ENCODE assay signal across 27 cellular contexts in the genomic region with DNA sequence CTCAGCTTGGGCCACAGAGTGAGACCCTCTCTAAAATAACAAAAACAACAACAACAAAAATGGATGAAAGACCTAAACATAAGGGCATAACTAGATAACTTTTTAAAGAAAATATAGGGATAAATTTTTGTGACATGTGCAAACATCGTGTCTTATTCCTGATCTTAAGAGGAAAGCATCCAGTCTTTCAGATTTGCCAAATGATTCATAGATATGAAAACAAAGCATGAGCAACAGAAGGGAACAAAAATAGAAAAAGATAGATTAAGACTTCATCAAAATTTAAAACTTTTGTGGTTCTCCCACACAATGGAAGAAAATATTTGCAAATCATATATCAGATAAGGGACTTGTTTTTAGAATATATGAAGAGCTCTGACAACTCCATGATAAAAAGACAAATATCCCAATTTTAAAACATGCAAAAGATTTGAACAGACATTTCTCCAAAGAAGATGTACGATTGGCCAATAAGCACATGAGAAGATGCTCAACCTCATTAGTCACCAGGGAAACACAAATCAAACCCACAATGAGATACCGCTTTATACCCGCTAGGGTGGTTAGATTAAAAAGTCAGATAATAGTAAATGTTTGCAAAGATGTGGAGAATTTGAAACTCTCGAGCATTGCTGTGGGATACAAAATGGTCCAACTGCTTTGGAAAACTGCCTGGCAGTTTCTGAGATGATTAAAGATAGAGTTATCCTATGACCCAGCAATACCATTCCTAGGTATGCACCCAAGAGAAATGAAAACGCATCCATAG. TPM values are rescaled to one million over a fixed set of nuclear protein-coding genes. Genes with fewer than 3 reads are reported as not detected.
DNase-seq lines count a peak whose midpoint lies in the region; ATAC-seq, FAIRE-seq and TF ChIP-seq lines count a peak whose summit lies in the region.
"Had no signal": no experiment of that assay in that cellular context is flagged by ENCODE, and none has a peak within 500 bp of the region (broad histone marks: within the 10 kb centered on the region; RNA-seq: fewer than 3 reads in every experiment).

No MANE protein-coding gene starts in this region.

- peaks cover 10% of the 10 kb centered on the region for H3K9me3 Mint-ChIP-seq in activated naive CD4-positive, alpha-beta T cell treated with anti-CD3 and anti-CD28 coated beads, Interleukin-2, amount 10 ng/mL, durations not matched to agents 7 days and 5 days

- no peak overlapping the region for H3K4me3 Mint-ChIP-seq in activated naive CD4-positive, alpha-beta T cell treated with anti-CD3 and anti-CD28 coated beads, Interleukin-2, amount 10 ng/mL, durations not matched to agents 7 days and 5 days
- H3K4me3 Mint-ChIP-seq: activated T-cell treated with anti-CD3 and anti-CD28 coated beads, Interleukin-2, amount 50 U/mL, for 4 hours; type B pancreatic cell had no signal

- POLR2A ChIA-PET in A549 (lab: Yijun Ruan, JAX) = no interaction called here

- H3K27ac Mint-ChIP-seq in activated naive CD4-positive, alpha-beta T cell treated with anti-CD3 and anti-CD28 coated beads, Interleukin-2, amount 10 ng/mL, durations not matched to agents 7 days and 5 days = no peak overlapping the region
- H3K27ac Mint-ChIP-seq: type B pancreatic cell had no signal

- no peak for DNase-seq in A549 (ENCODE audit: low read depth in 1 of 2, low spot score in 1 of 2)
- DNase-seq in LHCN-M2 (ENCODE audit: low read depth) = peak; percentile 54
- peak; percentile 81 for DNase-seq in brain microvascular endothelial cell
- DNase-seq in islet precursor cell = peak; percentile 9
- no peak for DNase-seq in iPS-NIHi7 (ENCODE audit: extremely low spot score)
- no peak for DNase-seq in GM03348 (ENCODE audit: low spot score)
- DNase-seq in GM19240 (ENCODE audit: insufficient read length, low spot score) = no peak
- DNase-seq in activated naive CD4-positive, alpha-beta T cell treated with anti-CD3 and anti-CD28 coated beads, Interleukin-2, amount 10 ng/mL, durations not matched to agents 7 days and 5 days = no peak
- DNase-seq: activated naive CD4-positive, alpha-beta T cell treated with anti-CD3 and anti-CD28 coated beads, Interleukin-2, amount 50 U/mL, for 16 hours; activated T-cell treated with anti-CD3 and anti-CD28 coated beads, Interleukin-2, amount 50 U/mL, for 4 hours; anterior cingulate cortex; cerebellar nuclear complex; DMS53; effector CD4-positive, alpha-beta T cell; erythroblast; Karpas-422; NCI-H1694; NCI-H2171 treated with DMSO at 0.1 percent for 48 hours; NCI-H524 treated with DMSO at 0.1 percent for 48 hours; sigmoid colon; SJCRH30 had no signal

- no peak overlapping the region for H3K27ac ChIP-seq in A549
- H3K27ac ChIP-seq in brain microvascular endothelial cell = peak overlapping the region; percentile 50
- H3K27ac ChIP-seq: gastroesophageal sphincter, prostate gland, sigmoid colon, SJCRH30 had no signal

- TF ChIP-seq POLR2A in A549 (IDR thresholded peaks at IDR 0.05; ENCODE audit: low read length) = no peak

- TF ChIP-seq CTCF in A549 (IDR thresholded peaks at IDR 0.05) = no peak
- TF ChIP-seq CTCF in brain microvascular endothelial cell (IDR thresholded peaks at IDR 0.05; ENCODE audit: low read depth, low read length, missing control alignments) = no peak

- no peaks in the 10 kb centered on the region for H3K36me3 ChIP-seq in brain microvascular endothelial cell (replicated peaks)
- H3K36me3 ChIP-seq: gastroesophageal sphincter, prostate gland, sigmoid colon, SJCRH30 had no signal

- H3K27me3 ChIP-seq in brain microvascular endothelial cell (replicated peaks) = no peaks in the 10 kb centered on the region
- H3K27me3 ChIP-seq: gastroesophageal sphincter, sigmoid colon, SJCRH30 had no signal

- no peak overlapping the region for H3K4me2 ChIP-seq in A549

- no peaks in the 10 kb centered on the region for H3K36me3 Mint-ChIP-seq in activated naive CD4-positive, alpha-beta T cell treated with anti-CD3 and anti-CD28 coated beads, Interleukin-2, amount 10 ng/mL, durations not matched to agents 7 days and 5 days
- H3K36me3 Mint-ChIP-seq: type B pancreatic cell had no signal

- WGBS in A549 (ENCODE audit: missing lambda C conversion rate) = 35% methylated on average over 6 of the region's 6 CpGs

- CTCF ChIA-PET in A549 (lab: Yijun Ruan, JAX) = interaction anchor here (0.5 kb wide), 1 partner anchor 1101 kb away, joined by 3 read pairs; no protein-coding TSS in a partner anchor
- CTCF ChIA-PET in activated naive CD4-positive, alpha-beta T cell treated with anti-CD3 and anti-CD28 coated beads, Interleukin-2, amount 10 ng/mL, durations not matched to agents 7 days and 5 days (lab: Charles Lee) = no interaction called here

- no peak for TF ChIP-seq EP300 in A549 (IDR thresholded peaks at IDR 0.05)

- H3K27me3 Mint-ChIP-seq in activated naive CD4-positive, alpha-beta T cell treated with anti-CD3 and anti-CD28 coated beads, Interleukin-2, amount 10 ng/mL, durations not matched to agents 7 days and 5 days = peaks cover 27% of the 10 kb centered on the region
- H3K27me3 Mint-ChIP-seq: type B pancreatic cell had no signal

- no peak overlapping the region for H3K4me3 ChIP-seq in A549
- H3K4me3 ChIP-seq in brain microvascular endothelial cell (ENCODE audit: low read depth, low read length) = no peak overlapping the region
- H3K4me3 ChIP-seq: gastroesophageal sphincter, lung, prostate gland, sigmoid colon, SJCRH30 had no signal

- peaks cover 21% of the 10 kb centered on the region for H3K9me3 ChIP-seq in A549
- H3K9me3 ChIP-seq: prostate gland had no signal

- no peak for FAIRE-seq in A549 (lab: Jason Lieb, UNC)
- FAIRE-seq: keratinocyte had no signal

- ATAC-seq in A549 = no peak
- ATAC-seq: activated T-cell treated with anti-CD3 and anti-CD28 coated beads, Interleukin-2, amount 50 U/mL, for 4 hours; gastroesophageal sphincter; Panc1 had no signal

- H3K4me1 Mint-ChIP-seq in activated naive CD4-positive, alpha-beta T cell treated with anti-CD3 and anti-CD28 coated beads, Interleukin-2, amount 10 ng/mL, durations not matched to agents 7 days and 5 days = no peaks in the 10 kb centered on the region

- no peaks in the 10 kb centered on the region for H3K4me1 ChIP-seq in A549
- H3K4me1 ChIP-seq: gastroesophageal sphincter, prostate gland, sigmoid colon, SJCRH30 had no signal

- TF ChIP-seq RAD21 in A549 (conservative IDR thresholded peaks at IDR 0.05 in 1 of 2, IDR thresholded peaks at IDR 0.05 in 1 of 2) = no peak

- in situ Hi-C loops in brain microvascular endothelial cell (cut with HindIII; ENCODE audit: low pct_ligation_motif_present, low sequenced_read_pairs) = no loop called here

TF ChIP-seq in A549, 52 proteins besides CTCF, POLR2A, EP300 and RAD21:
- TF ChIP-seq EHMT2 (IDR thresholded peaks at IDR 0.05; ENCODE audit: low read depth) (no peak), ELK1 (IDR thresholded peaks at IDR 0.05; ENCODE audit: low read depth, low read length) (no peak), HEYL (CRISPR knock-in tag; IDR thresholded peaks at IDR 0.05) (no peak), RFX5 (IDR thresholded peaks at IDR 0.05) (peak; percentile 80)

RNA-seq across cellular contexts. Expression of gene PPIF, which starts 20.3 kb away (rescaled TPM):
- polyA plus RNA-seq in A549 (2011; rRNA removed) (44.8 and 51.9 TPM in 2 replicates), A549 (2017; fragmentation: RNase III; extraction: RNeasy Plus Mini Kit Qiagen cat#74134 plus additional on column Dnase treatment) (73.1 to 95.5 TPM (median 75.0 TPM) in 3 replicates)
- 163 and 170 TPM in 2 replicates for polyA plus RNA-seq in A549 (2012; cell fraction: cytosol; rRNA removed)
- polyA plus RNA-seq in A549 (2012; cell fraction: nucleus; rRNA removed) = 212 and 232 TPM in 2 replicates
- 42.8 and 64.9 TPM in 2 replicates for polyA minus RNA-seq in A549 (2011; rRNA and poly(A)+ RNA removed)
- total RNA-seq in LHCN-M2 (2014; rRNA removed) = 37.6 and 43.8 TPM in 2 replicates
- 45.6 TPM for polyA plus RNA-seq in LHCN-M2 (2012)

Comparison
In these comparisons a context has a peak if more than half of its experiments do, and no peak if none do; other contexts are left out.
1. DNase-seq: peak in LHCN-M2 (single experiment), brain microvascular endothelial cell (single experiment) and islet precursor cell (single experiment); none in A549 (0 of 2), iPS-NIHi7 (single experiment), GM03348 (single experiment), GM19240 (single experiment) and activated naive CD4-positive, alpha-beta T cell treated with anti-CD3 and anti-CD28 coated beads, Interleukin-2, amount 10 ng/mL, durations not matched to agents 7 days and 5 days (single experiment).